In genomic region chr1:240737268-240737667, GRCh38 we compare ENCODE assay signal across 17 cellular contexts.
"Had no signal": no experiment of that assay in that cellular context is flagged by ENCODE, and none has a peak within 500 bp of the region (broad histone marks: within the 10 kb centered on the region; RNA-seq: fewer than 3 reads in every experiment).

No MANE protein-coding gene starts in this region.

- H3K27ac Mint-ChIP-seq: activated CD4-positive, alpha-beta T cell treated with anti-CD3 and anti-CD28 coated beads, Interleukin-2, amount 10 ng/mL, durations not matched to agents 7 days and 5 days; activated naive CD8-positive, alpha-beta T cell; activated T-cell treated with anti-CD3 and anti-CD28 coated beads, Interleukin-2, amount 50 U/mL, for 72 hours; effector memory CD8-positive, alpha-beta T cell; naive thymus-derived CD4-positive, alpha-beta T cell; stimulated activated effector memory CD8-positive, alpha-beta T cell treated with anti-CD3 and anti-CD28 coated beads, Interleukin-12 subunit alpha, Interleukin-12 subunit beta, amount 100 ng/mL, for 72 hours had no signal

- H3K36me3 Mint-ChIP-seq: activated naive CD8-positive, alpha-beta T cell; naive thymus-derived CD4-positive, alpha-beta T cell; stimulated activated effector memory CD8-positive, alpha-beta T cell treated with anti-CD3 and anti-CD28 coated beads, Interleukin-12 subunit alpha, Interleukin-12 subunit beta, amount 100 ng/mL, for 72 hours had no signal

- ATAC-seq: activated T-cell treated with anti-CD3 and anti-CD28 coated beads, Interleukin-2, amount 50 U/mL, for 72 hours; effector memory CD8-positive, alpha-beta T cell; left lung; naive thymus-derived CD4-positive, alpha-beta T cell; stimulated activated effector memory CD8-positive, alpha-beta T cell treated with anti-CD3 and anti-CD28 coated beads, Interleukin-12 subunit alpha, Interleukin-12 subunit beta, amount 100 ng/mL, for 72 hours had no signal

- H3K9me3 ChIP-seq: breast epithelium, left lung, neutrophil had no signal

- H3K4me1 Mint-ChIP-seq: activated CD4-positive, alpha-beta T cell treated with anti-CD3 and anti-CD28 coated beads, Interleukin-2, amount 10 ng/mL, durations not matched to agents 7 days and 5 days; naive thymus-derived CD4-positive, alpha-beta T cell; stimulated activated effector memory CD8-positive, alpha-beta T cell treated with anti-CD3 and anti-CD28 coated beads, Interleukin-12 subunit alpha, Interleukin-12 subunit beta, amount 100 ng/mL, for 72 hours had no signal

- H3K27ac ChIP-seq: breast epithelium, left lung, neutrophil had no signal

- H3K4me3 Mint-ChIP-seq: activated CD4-positive, alpha-beta T cell treated with anti-CD3 and anti-CD28 coated beads, Interleukin-2, amount 10 ng/mL, durations not matched to agents 7 days and 5 days; activated naive CD8-positive, alpha-beta T cell; activated T-cell treated with anti-CD3 and anti-CD28 coated beads, Interleukin-2, amount 50 U/mL, for 72 hours; effector memory CD8-positive, alpha-beta T cell; naive thymus-derived CD4-positive, alpha-beta T cell; stimulated activated effector memory CD8-positive, alpha-beta T cell treated with anti-CD3 and anti-CD28 coated beads, Interleukin-12 subunit alpha, Interleukin-12 subunit beta, amount 100 ng/mL, for 72 hours had no signal

- H3K9me3 Mint-ChIP-seq: activated CD4-positive, alpha-beta T cell treated with anti-CD3 and anti-CD28 coated beads, Interleukin-2, amount 10 ng/mL, durations not matched to agents 7 days and 5 days; activated T-cell treated with anti-CD3 and anti-CD28 coated beads, Interleukin-2, amount 50 U/mL, for 72 hours; stimulated activated effector memory CD8-positive, alpha-beta T cell treated with anti-CD3 and anti-CD28 coated beads, Interleukin-12 subunit alpha, Interleukin-12 subunit beta, amount 100 ng/mL, for 72 hours had no signal

- H3K4me1 ChIP-seq: breast epithelium, left lung had no signal

- DNase-seq: activated CD4-positive, alpha-beta T cell treated with anti-CD3 and anti-CD28 coated beads, Interleukin-2, amount 10 ng/mL, durations not matched to agents 7 days and 5 days; activated CD8-positive, alpha-beta memory T cell treated with anti-CD3 and anti-CD28 coated beads, Interleukin-2, amount 50 U/mL, for 48 hours; activated gamma-delta T cell treated with Interleukin-2 at 50 U/mL for 16 hours; activated T-cell treated with anti-CD3 and anti-CD28 coated beads, Interleukin-2, amount 50 U/mL, for 72 hours; amygdala; dermis blood vessel endothelial cell; effector memory CD8-positive, alpha-beta T cell; islet precursor cell; left lung; mammary epithelial cell; naive thymus-derived CD4-positive, alpha-beta T cell; stimulated activated CD4-positive, alpha-beta T cell treated with anti-CD3 and anti-CD28 coated beads, Interleukin-12 subunit alpha, Interleukin-12 subunit beta, amount 100 ng/mL, for 4 hours; stimulated activated CD4-positive, alpha-beta T cell treated with anti-CD3 and anti-CD28 coated beads, Interleukin-2, amount 100 ng/mL, for 24 hours had no signal

- H3K4me3 ChIP-seq: breast epithelium, left lung had no signal

- H3K36me3 ChIP-seq: breast epithelium, left lung, neutrophil had no signal

- H3K27me3 ChIP-seq: breast epithelium, left lung, neutrophil had no signal

- H3K27me3 Mint-ChIP-seq: activated CD4-positive, alpha-beta T cell treated with anti-CD3 and anti-CD28 coated beads, Interleukin-2, amount 10 ng/mL, durations not matched to agents 7 days and 5 days; activated naive CD8-positive, alpha-beta T cell had no signal
